9 cellular contexts compared by ENCODE assay signal in the genomic region with DNA sequence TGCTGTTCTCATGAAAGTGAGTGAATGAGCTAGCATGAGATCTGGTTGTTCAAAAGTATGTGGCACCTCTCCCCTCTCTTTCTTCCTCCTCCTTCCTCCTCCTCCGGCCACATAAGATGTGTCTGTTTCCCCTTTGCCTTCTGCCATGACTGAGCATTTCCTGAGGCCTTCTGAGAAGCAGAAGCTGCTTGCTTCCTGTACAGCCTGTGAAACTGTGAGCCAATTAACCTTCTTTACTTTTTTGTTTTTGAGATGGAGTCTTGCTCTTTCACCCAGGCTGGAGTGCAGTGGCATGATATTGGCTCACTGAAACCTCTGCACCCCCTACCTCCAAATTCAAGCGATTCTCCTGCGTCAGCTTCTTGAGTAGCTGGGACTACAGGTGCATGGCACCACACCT. TPM values are rescaled to one million over a fixed set of nuclear protein-coding genes. Genes with fewer than 3 reads are reported as not detected.
A peak's percentile ranks its signal among the peaks of the same experiment; 100 is the strongest.
DNase-seq lines count a peak whose midpoint lies in the region; ATAC-seq, FAIRE-seq and TF ChIP-seq lines count a peak whose summit lies in the region.
"Had no signal": no experiment of that assay in that cellular context is flagged by ENCODE, and none has a peak within 500 bp of the region (broad histone marks: within the 10 kb centered on the region; RNA-seq: fewer than 3 reads in every experiment).

No MANE protein-coding gene starts in this region.

- no peak for ATAC-seq in GM19452 (IDR thresholded peaks at IDR 0.05; ENCODE audit: unreplicated experiment)

- FAIRE-seq in GM18507 (lab: Jason Lieb, UNC) (peak; percentile 75), D721Med (lab: Jason Lieb, UNC) (no peak)

- DNase-seq in GM18507 (ENCODE audit: extremely low spot score, insufficient read length, low read depth) (no peak), NOMO-1 (lab: John Stamatoyannopoulos, UW; ENCODE audit: unreplicated experiment in 2 of 2) (peak; percentile 82 to 92), D721Med (ENCODE audit: insufficient read length, low spot score) (no peak), G401 (ENCODE audit: low spot score) (no peak), NAMALWA (ENCODE audit: low spot score) (no peak)
- DNase-seq in activated effector memory CD4-positive, alpha-beta T cell treated with Interleukin-2 at 50 U/mL for 16 hours = peak; percentile 26
- DNase-seq: brain microvascular endothelial cell had no signal

- TF ChIP-seq CTCF in D721Med (IDR thresholded peaks at IDR 0.05; ENCODE audit: insufficient read depth, missing control alignments) = no peak

- peak overlapping the region in 13 of 21 experiments; percentile 5 to 78 (median 60) for H3K27ac ChIP-seq in skin epidermis
- H3K27ac ChIP-seq: brain microvascular endothelial cell had no signal

- H3K4me3 ChIP-seq in skin epidermis = no peak overlapping the region

- in situ Hi-C loops in G401 (cut with HindIII; ENCODE audit: low sequenced_read_pairs) = no loop called here

RNA-seq across cellular contexts. Expression of gene S100Z, which starts 6.1 kb away (rescaled TPM):
- total RNA-seq in G401 (2014; rRNA removed; shearing (Covaris generic)) = 2.0 and 21.2 TPM in 2 replicates

RNA-seq across cellular contexts. Expression of gene F2RL1, which starts 37.1 kb away (rescaled TPM):
- 162 and 209 TPM in 2 replicates for total RNA-seq in G401 (2014; rRNA removed; shearing (Covaris generic))

Comparison
In these comparisons a context has a peak if more than half of its experiments do, and no peak if none do; other contexts are left out.
1. DNase-seq: peak in NOMO-1 (2 of 2) and activated effector memory CD4-positive, alpha-beta T cell treated with Interleukin-2 at 50 U/mL for 16 hours (single experiment); none in GM18507 (single experiment), D721Med (single experiment), G401 (single experiment) and NAMALWA (single experiment).